Comparison of ENCODE assay signal across 1 cellular context in the genomic region with DNA sequence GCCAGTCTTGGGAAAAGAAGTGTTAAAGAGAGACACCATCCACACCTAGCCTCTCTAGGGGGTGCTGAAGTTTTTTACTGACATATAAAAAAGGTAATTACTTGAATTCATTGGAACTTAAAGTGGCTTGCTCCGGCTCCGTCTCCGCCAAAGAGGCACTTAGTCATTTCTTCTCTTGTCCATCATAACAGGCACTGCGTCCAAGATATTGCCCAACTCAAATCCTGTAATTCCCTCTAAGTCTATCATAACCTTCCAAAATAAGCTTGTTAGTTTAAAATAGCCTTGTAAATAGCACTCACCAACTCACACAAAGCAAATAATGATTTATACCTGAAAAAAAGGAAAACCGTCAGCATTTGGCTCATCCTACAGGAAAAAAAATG.
TF ChIP-seq lines count a peak whose summit lies in the region.

No MANE protein-coding gene starts in this region.

TF ChIP-seq in GM23338, 12 proteins besides CTCF, POLR2A, EP300 and RAD21 (continued from another document):
- TF ChIP-seq ZNF462 (CRISPR knock-in tag; IDR thresholded peaks at IDR 0.05) (no peak), JUNB (IDR thresholded peaks at IDR 0.05; ENCODE audit: unreplicated experiment) (no peak), STAT1 (IDR thresholded peaks at IDR 0.05; ENCODE audit: unreplicated experiment) (no peak), REST (IDR thresholded peaks at IDR 0.05; ENCODE audit: unreplicated experiment) (no peak), EZH2phosphoT487 (IDR thresholded peaks at IDR 0.05; ENCODE audit: unreplicated experiment) (no peak)
